Comparison of ENCODE assay signal across 1 cellular context in genomic region chr6:26087284-26088115, GRCh38.
TF ChIP-seq lines count a peak whose summit lies in the region.

TSS of gene HFE (plus strand) at chr6:26087429. CDS start at chr6:26087441, 12 bp downstream.

TF ChIP-seq in K562, 482 proteins besides CTCF, POLR2A, EP300 and RAD21 (continued from another document and continues in another):
- 0 out of 2 replicates have a peak, but pooled peaks have one; percentile 32 for TF ChIP-seq CREB3L1 (IDR thresholded peaks at IDR 0.05; ENCODE audit: borderline replicate concordance, low read depth)
- TF ChIP-seq MAZ (CRISPR knock-in tag; conservative IDR thresholded peaks at IDR 0.05 in 1 of 2, IDR thresholded peaks at IDR 0.05 in 1 of 2) = peak; percentile 67 to 75
- TF ChIP-seq ZNF436 (CRISPR knock-in tag; IDR thresholded peaks at IDR 0.05) = no peak
- no peak for TF ChIP-seq ZNF431 (CRISPR knock-in tag; IDR thresholded peaks at IDR 0.05)
- TF ChIP-seq EWSR1 (IDR thresholded peaks at IDR 0.05; ENCODE audit: borderline replicate concordance, low read depth, partially characterized antibody) = no peak
- no peak for TF ChIP-seq DEAF1 (CRISPR knock-in tag; IDR thresholded peaks at IDR 0.05)
- peak; percentile 23; the same call in 1 of the 2 replicates for TF ChIP-seq ESRRA (IDR thresholded peaks at IDR 0.05; ENCODE audit: borderline replicate concordance, low read depth)
- no peak for TF ChIP-seq ARID4B (CRISPR knock-in tag; IDR thresholded peaks at IDR 0.05)
- TF ChIP-seq SP1 (CRISPR knock-in tag; IDR thresholded peaks at IDR 0.05) = peak; percentile 38; the same call in 1 of the 2 replicates
- TF ChIP-seq SFPQ (IDR thresholded peaks at IDR 0.05; ENCODE audit: low read depth, low read length) = no peak
- TF ChIP-seq ZNF592 (IDR thresholded peaks at IDR 0.05) = peak; percentile 52; the same call in 1 of the 2 replicates
- no peak for TF ChIP-seq BDP1 (IDR thresholded peaks at IDR 0.05; ENCODE audit: insufficient read depth, insufficient read length)
- TF ChIP-seq CC2D1A (IDR thresholded peaks at IDR 0.05) = peak; percentile 35; the same call in 1 of the 2 replicates
- no peak; the same call in 1 of the 2 replicates for TF ChIP-seq DMBX1 (CRISPR knock-in tag; IDR thresholded peaks at IDR 0.05; ENCODE audit: borderline replicate concordance)
- peak in 1 of 2 experiments; percentile 60; a peak in 1 of 4 replicates for TF ChIP-seq FOXK2 (conservative IDR thresholded peaks at IDR 0.05 in 1 of 2, IDR thresholded peaks at IDR 0.05 in 1 of 2; ENCODE audit: low read depth in 2 of 2)
- TF ChIP-seq ZBTB2 (IDR thresholded peaks at IDR 0.05) = 0 out of 2 replicates have a peak, but pooled peaks have one; percentile 68
- no peak for TF ChIP-seq SIRT6 (IDR thresholded peaks at IDR 0.05; ENCODE audit: low read depth, low read length)
- TF ChIP-seq BCLAF1 (IDR thresholded peaks at IDR 0.05; ENCODE audit: borderline replicate concordance in 1 of 2, control insufficient read depth in 1 of 2, low read depth in 2 of 2, low read length in 1 of 2) = no peak
- TF ChIP-seq ZKSCAN8 (CRISPR knock-in tag; IDR thresholded peaks at IDR 0.05) = 0 out of 2 replicates have a peak, but pooled peaks have one; percentile 25
- no peak; the same call in none of the 2 replicates for TF ChIP-seq RAD51 (IDR thresholded peaks at IDR 0.05; ENCODE audit: borderline replicate concordance, low read depth)
- no peak for TF ChIP-seq GTF2F1 (IDR thresholded peaks at IDR 0.05; ENCODE audit: low read depth, low read length)
- no peak for TF ChIP-seq ZNF197 (CRISPR knock-in tag; IDR thresholded peaks at IDR 0.05; ENCODE audit: low read depth)
- TF ChIP-seq ZNF175 (CRISPR knock-in tag; IDR thresholded peaks at IDR 0.05; ENCODE audit: low read depth) = peak; percentile 41
- no peak for TF ChIP-seq CGGBP1 (CRISPR knock-in tag; IDR thresholded peaks at IDR 0.05)
- no peak for TF ChIP-seq GABPB2 (CRISPR knock-in tag; conservative IDR thresholded peaks at IDR 0.05)
- TF ChIP-seq ARNT (IDR thresholded peaks at IDR 0.05) = no peak
- no peak for TF ChIP-seq NR4A1 (CRISPR knock-in tag; IDR thresholded peaks at IDR 0.05)
- TF ChIP-seq NR4A1 (tag; IDR thresholded peaks at IDR 0.05) = no peak
- TF ChIP-seq BRF1 (IDR thresholded peaks at IDR 0.05; ENCODE audit: borderline replicate concordance, extremely low read depth, insufficient read length) = no peak
- TF ChIP-seq MYNN (IDR thresholded peaks at IDR 0.05) = no peak
- TF ChIP-seq MYNN (CRISPR knock-in tag; IDR thresholded peaks at IDR 0.05) = no peak
- TF ChIP-seq ZNF584 (CRISPR knock-in tag; IDR thresholded peaks at IDR 0.05; ENCODE audit: low read depth) = no peak
- TF ChIP-seq EZH2 (IDR thresholded peaks at IDR 0.05; ENCODE audit: borderline replicate concordance, low read depth, low read length) = no peak
- no peak for TF ChIP-seq ZZZ3 (IDR thresholded peaks at IDR 0.05)
- TF ChIP-seq SAFB (IDR thresholded peaks at IDR 0.05; ENCODE audit: borderline replicate concordance, low read depth, low read length) = peak; percentile 63; the same call in 1 of the 2 replicates
- no peak for TF ChIP-seq ZNF398 (CRISPR knock-in tag; IDR thresholded peaks at IDR 0.05)
- no peak for TF ChIP-seq NFXL1 (CRISPR knock-in tag; IDR thresholded peaks at IDR 0.05)
- TF ChIP-seq MXD1 (CRISPR knock-in tag; IDR thresholded peaks at IDR 0.05; ENCODE audit: borderline replicate concordance, poor library complexity, severe bottlenecking) = no peak
